Comparison of ENCODE assay signal across 8 cellular contexts in genomic region chr1:9908846-9909221, GRCh38. TPM values are rescaled to one million over a fixed set of nuclear protein-coding genes. Genes with fewer than 3 reads are reported as not detected.
DNase-seq lines count a peak whose midpoint lies in the region; FAIRE-seq and TF ChIP-seq lines count a peak whose summit lies in the region.

No MANE protein-coding gene starts in this region.

- TF ChIP-seq POLR2A in esophagus squamous epithelium (IDR thresholded peaks at IDR 0.05) (no peak), H54 (IDR thresholded peaks at IDR 0.05; ENCODE audit: low read depth, low read length) (no peak)

- TF ChIP-seq CTCF in esophagus squamous epithelium (IDR thresholded peaks at IDR 0.05) = no peak

- H3K27me3 ChIP-seq in SJSA1 (replicated peaks) = no peaks in the 10 kb centered on the region
- H3K27me3 ChIP-seq in esophagus squamous epithelium = no peaks in the 10 kb centered on the region
- no peaks in the 10 kb centered on the region for H3K27me3 ChIP-seq in rectal smooth muscle tissue (ENCODE audit: control insufficient read depth, insufficient read depth, low read length)

- H3K4me1 ChIP-seq in SJSA1 (replicated peaks) = peaks cover 26% of the 10 kb centered on the region
- peaks cover 20 to 89% (median 26%) of the 10 kb centered on the region in 3 donors for H3K4me1 ChIP-seq in esophagus squamous epithelium
- peaks cover 15% of the 10 kb centered on the region for H3K4me1 ChIP-seq in rectal smooth muscle tissue (ENCODE audit: control insufficient read depth, insufficient read depth, low read length)

- no peak overlapping the region for H3K9ac ChIP-seq in rectal smooth muscle tissue (ENCODE audit: low read length)

- WGBS in esophagus squamous epithelium, 2 donors = 48 to 49% methylated on average over 4 of the region's 4 CpGs

- FAIRE-seq in frontal cortex (lab: Jason Lieb, UNC) (no peak), H54 (lab: Jason Lieb, UNC) (no peak)

- DNase-seq in SJSA1 (ENCODE audit: low read depth in 1 of 2, low spot score in 2 of 2) (no peak), esophagus squamous epithelium (lab: John Stamatoyannopoulos, UW) (no peak), frontal cortex (ENCODE audit: low spot score in 2 of 2) (no peak), H54 (ENCODE audit: insufficient read length, low spot score) (no peak)
- no peak for DNase-seq in central memory CD4-positive, alpha-beta T cell
- no peak for DNase-seq in activated CD4-positive, CD25-positive, alpha-beta regulatory T cell treated with anti-CD3 and anti-CD28 coated beads, Interleukin-2, amount 50 U/mL, for 72 hours

- H3K4me3 ChIP-seq in GM08714 (ENCODE audit: low read length) = peak overlapping the region; percentile 73; the same call in 1 of the 2 replicates
- H3K4me3 ChIP-seq in SJSA1 = peak overlapping the region; percentile 81
- peak overlapping the region; percentile 82 to 95 (median 89) for H3K4me3 ChIP-seq in esophagus squamous epithelium
- H3K4me3 ChIP-seq in rectal smooth muscle tissue (ENCODE audit: low read length) = peak overlapping the region; percentile 93

- H3K9me3 ChIP-seq in SJSA1 (replicated peaks) = no peaks in the 10 kb centered on the region
- no peaks in the 10 kb centered on the region for H3K9me3 ChIP-seq in esophagus squamous epithelium

- H3K27ac ChIP-seq in SJSA1 = no peak overlapping the region
- peak overlapping the region; percentile 91 to 96 (median 94) for H3K27ac ChIP-seq in esophagus squamous epithelium
- no peak overlapping the region for H3K27ac ChIP-seq in rectal smooth muscle tissue (ENCODE audit: low read depth, low read length)

- intact Hi-C loops in esophagus squamous epithelium (cut with DNase I) = no loop called here

- no peaks in the 10 kb centered on the region for H3K36me3 ChIP-seq in SJSA1
- H3K36me3 ChIP-seq in esophagus squamous epithelium = no peaks in the 10 kb centered on the region
- H3K36me3 ChIP-seq in rectal smooth muscle tissue (ENCODE audit: control insufficient read depth, insufficient read depth, low read length) = no peaks in the 10 kb centered on the region

RNA-seq across cellular contexts. Expression of gene CTNNBIP1, which starts 1.2 kb away (rescaled TPM):
- 28.7 and 37.6 TPM in 2 replicates for total RNA-seq in SJSA1 (2014; rRNA removed; shearing (Covaris generic))
- total RNA-seq in esophagus squamous epithelium (100 to 1,000 TPM in 2 of 4 donors, 10 to 100 TPM in 2; 76.1 to 186 (median 118) TPM), frontal cortex (44.0 TPM)

RNA-seq across cellular contexts. Expression of gene LZIC, which starts 34.4 kb away (rescaled TPM):
- 74.8 and 87.6 TPM in 2 replicates for total RNA-seq in SJSA1 (2014; rRNA removed; shearing (Covaris generic))
- total RNA-seq in esophagus squamous epithelium (10 to 100 TPM; 21.4 to 24.7 (median 23.0) TPM), frontal cortex (82.3 TPM)

RNA-seq across cellular contexts. Expression of gene NMNAT1, which starts 34.4 kb away (rescaled TPM):
- total RNA-seq in SJSA1 (2014; rRNA removed; shearing (Covaris generic)) = 29.4 and 49.0 TPM in 2 replicates
- total RNA-seq in esophagus squamous epithelium = 1 to 10 TPM; 3.9 to 7.9 (median 6.0) TPM
- 9.0 TPM for total RNA-seq in frontal cortex

Comparison
In these comparisons a context has a peak if more than half of its experiments do, and no peak if none do; other contexts are left out.
1. H3K27ac ChIP-seq: peak in esophagus squamous epithelium (4 of 4); none in SJSA1 (single experiment) and rectal smooth muscle tissue (single experiment).
2. Peak in every context shown above with its lines, with median percentiles within 50 percentile points of each other: H3K4me3 ChIP-seq.